Comparison of ENCODE assay signal across 18 cellular contexts in genomic region chr2:128554151-128554769, GRCh38.
DNase-seq lines count a peak whose midpoint lies in the region; ATAC-seq, FAIRE-seq and TF ChIP-seq lines count a peak whose summit lies in the region.
"Had no signal": no experiment of that assay in that cellular context is flagged by ENCODE, and none has a peak within 500 bp of the region (broad histone marks: within the 10 kb centered on the region; RNA-seq: fewer than 3 reads in every experiment).

No MANE protein-coding gene starts in this region.

- no peaks in the 10 kb centered on the region for H3K4me1 Mint-ChIP-seq in activated CD8-positive, alpha-beta memory T cell treated with anti-CD3 and anti-CD28 coated beads, Interleukin-2, amount 10 ng/mL, durations not matched to agents 7 days and 5 days
- H3K4me1 Mint-ChIP-seq in neural crest cell, result peaks cover 44% of the 10 kb centered on the region
- H3K4me1 Mint-ChIP-seq: B cell had no signal

- ATAC-seq in activated CD8-positive, alpha-beta memory T cell treated with anti-CD3 and anti-CD28 coated beads, Interleukin-2, amount 10 ng/mL, durations not matched to agents 7 days and 5 days, result no peak
- ATAC-seq in GM21619 (IDR thresholded peaks at IDR 0.05; ENCODE audit: unreplicated experiment), result no peak
- ATAC-seq: GM23338 had no signal

- peak; percentile 27 for DNase-seq in activated CD8-positive, alpha-beta memory T cell treated with anti-CD3 and anti-CD28 coated beads, Interleukin-2, amount 10 ng/mL, durations not matched to agents 7 days and 5 days
- no peak for DNase-seq in activated CD8-positive, alpha-beta memory T cell treated with anti-CD3 and anti-CD28 coated beads, Interleukin-2, amount 50 U/mL, for 4 hours
- DNase-seq in ecto neural progenitor cell (ENCODE audit: low spot score) (peak; percentile 41), neural crest cell (ENCODE audit: low read depth, low spot score) (no peak), posterior vena cava (ENCODE audit: low spot score) (peak; percentile 31), Ammon's horn (ENCODE audit: low spot score) (no peak), HTR-8/SVneo (ENCODE audit: insufficient read length, low spot score) (no peak)
- DNase-seq: 8988T; Caco-2; CD4-positive, alpha-beta T cell; H7 had no signal

- intact Hi-C loops in posterior vena cava (cut with DNase I), result no loop called here

- no peak overlapping the region for H3K4me3 Mint-ChIP-seq in activated CD8-positive, alpha-beta memory T cell treated with anti-CD3 and anti-CD28 coated beads, Interleukin-2, amount 10 ng/mL, durations not matched to agents 7 days and 5 days
- H3K4me3 Mint-ChIP-seq in neural crest cell, result no peak overlapping the region
- H3K4me3 Mint-ChIP-seq: B cell; CD4-positive, alpha-beta T cell; GM23338 had no signal

- FAIRE-seq in HTR-8/SVneo (lab: Jason Lieb, UNC), result no peak
- FAIRE-seq: D721Med, G401.6, GM12891, GM19239 had no signal

- TF ChIP-seq CTCF in neural crest cell (conservative IDR thresholded peaks at IDR 0.05), result no peak

- no peak overlapping the region for H3K27ac Mint-ChIP-seq in activated CD8-positive, alpha-beta memory T cell treated with anti-CD3 and anti-CD28 coated beads, Interleukin-2, amount 10 ng/mL, durations not matched to agents 7 days and 5 days
- H3K27ac Mint-ChIP-seq in neural crest cell (ENCODE audit: unreplicated experiment), result peak overlapping the region; percentile 59
- H3K27ac Mint-ChIP-seq: B cell; CD4-positive, alpha-beta T cell; GM23338 had no signal

- no peaks in the 10 kb centered on the region for H3K36me3 Mint-ChIP-seq in activated CD8-positive, alpha-beta memory T cell treated with anti-CD3 and anti-CD28 coated beads, Interleukin-2, amount 10 ng/mL, durations not matched to agents 7 days and 5 days
- no peaks in the 10 kb centered on the region for H3K36me3 Mint-ChIP-seq in neural crest cell (ENCODE audit: low read depth)

- H3K9me3 Mint-ChIP-seq in activated CD8-positive, alpha-beta memory T cell treated with anti-CD3 and anti-CD28 coated beads, Interleukin-2, amount 10 ng/mL, durations not matched to agents 7 days and 5 days (ENCODE audit: low read depth), result no peaks in the 10 kb centered on the region
- no peaks in the 10 kb centered on the region for H3K9me3 Mint-ChIP-seq in neural crest cell
- H3K9me3 Mint-ChIP-seq: CD4-positive, alpha-beta T cell had no signal

- CTCF ChIA-PET in activated CD8-positive, alpha-beta memory T cell treated with anti-CD3 and anti-CD28 coated beads, Interleukin-2, amount 10 ng/mL, durations not matched to agents 7 days and 5 days (lab: Charles Lee), result no interaction called here

- H3K27me3 Mint-ChIP-seq in activated CD8-positive, alpha-beta memory T cell treated with anti-CD3 and anti-CD28 coated beads, Interleukin-2, amount 10 ng/mL, durations not matched to agents 7 days and 5 days, result no peaks in the 10 kb centered on the region
- peaks cover 2% of the 10 kb centered on the region for H3K27me3 Mint-ChIP-seq in neural crest cell (ENCODE audit: low read depth)
- H3K27me3 Mint-ChIP-seq: CD4-positive, alpha-beta T cell had no signal

Comparison
In these comparisons a context has a peak if more than half of its experiments do, and no peak if none do; other contexts are left out.
1. DNase-seq: peak in activated CD8-positive, alpha-beta memory T cell treated with anti-CD3 and anti-CD28 coated beads, Interleukin-2, amount 10 ng/mL, durations not matched to agents 7 days and 5 days (single experiment), ecto neural progenitor cell (single experiment) and posterior vena cava (single experiment); none in activated CD8-positive, alpha-beta memory T cell treated with anti-CD3 and anti-CD28 coated beads, Interleukin-2, amount 50 U/mL, for 4 hours (single experiment), neural crest cell (single experiment), Ammon's horn (single experiment) and HTR-8/SVneo (single experiment).